ENCODE assay signal across 12 cellular contexts in genomic region chr11:117583063-117583801, GRCh38.
DNase-seq lines count a peak whose midpoint lies in the region; ATAC-seq, FAIRE-seq and TF ChIP-seq lines count a peak whose summit lies in the region.
"Had no signal": no experiment of that assay in that cellular context is flagged by ENCODE, and none has a peak within 500 bp of the region (broad histone marks: within the 10 kb centered on the region; RNA-seq: fewer than 3 reads in every experiment).

No MANE protein-coding gene starts in this region.

- no peak for FAIRE-seq in D721Med (lab: Jason Lieb, UNC)
- FAIRE-seq: urothelium cell line had no signal

- in situ Hi-C loops in G401 (cut with HindIII; ENCODE audit: low sequenced_read_pairs): no loop called here

- peak overlapping the region; percentile 21 for H3K4me3 ChIP-seq in epithelial cell of proximal tubule (ENCODE audit: low read depth, low read length)
- H3K4me3 ChIP-seq: spleen had no signal

- peak; percentile 29 for DNase-seq in AG20443 (ENCODE audit: low spot score)
- DNase-seq in NCI-H2029 treated with DMSO at 0.1 percent for 48 hours (lab: John Stamatoyannopoulos, UW): peak; percentile 27
- DNase-seq in epithelial cell of proximal tubule (ENCODE audit: low read depth): peak; percentile 72
- DNase-seq in myocyte (ENCODE audit: low read depth): peak; percentile 28
- DNase-seq in T-helper 2 cell: no peak
- DNase-seq in G401 (ENCODE audit: low spot score): no peak
- no peak for DNase-seq in D721Med (ENCODE audit: insufficient read length, low spot score)
- DNase-seq: activated T-cell treated with anti-CD3 and anti-CD28 coated beads for 4 hours, NCI-H1930 had no signal

- no peak for TF ChIP-seq CTCF in epithelial cell of proximal tubule (conservative IDR thresholded peaks at IDR 0.05; ENCODE audit: low read depth, low read length)
- no peak for TF ChIP-seq CTCF in D721Med (IDR thresholded peaks at IDR 0.05; ENCODE audit: insufficient read depth, missing control alignments)

- ATAC-seq in HG02798 (IDR thresholded peaks at IDR 0.05; ENCODE audit: poor library complexity, unreplicated experiment): no peak

Comparison
In these comparisons a context has a peak if more than half of its experiments do, and no peak if none do; other contexts are left out.
1. DNase-seq: peak in AG20443 (single experiment), NCI-H2029 treated with DMSO at 0.1 percent for 48 hours (single experiment), epithelial cell of proximal tubule (single experiment) and myocyte (single experiment); none in T-helper 2 cell (0 of 5), G401 (single experiment) and D721Med (single experiment).